1 cellular context compared by ENCODE assay signal in genomic region chr19:4792019-4792865, GRCh38.
A peak's percentile ranks its signal among the peaks of the same experiment; 100 is the strongest.
TF ChIP-seq lines count a peak whose summit lies in the region.
"Not testable (repeated sequence)": the region's sequence is repeated elsewhere in the genome, so short reads cannot be mapped to it uniquely, and the experiment has no call there.

No MANE protein-coding gene starts in this region.

TF ChIP-seq in HepG2, 621 proteins besides CTCF, POLR2A, EP300 and RAD21 (continued from another document and continues in another):
- not testable (repeated sequence) for TF ChIP-seq ZHX2 (IDR thresholded peaks at IDR 0.05; ENCODE audit: low read depth); LCORL (IDR thresholded peaks at IDR 0.05)
- TF ChIP-seq ZHX2 (CRISPR knock-in tag; IDR thresholded peaks at IDR 0.05; ENCODE audit: borderline replicate concordance) = 0 out of 2 replicates have a peak, but pooled peaks have one; percentile 64
- 0 out of 2 replicates have a peak, but pooled peaks have one; percentile 52 for TF ChIP-seq BRD4 (CRISPR knock-in tag; IDR thresholded peaks at IDR 0.05)
- peak; percentile 73 for TF ChIP-seq MAX (IDR thresholded peaks at IDR 0.05)
- TF ChIP-seq ARID5B (CRISPR knock-in tag; IDR thresholded peaks at IDR 0.05) = 0 out of 2 replicates have a peak, but pooled peaks have one; percentile 5
- 0 out of 2 replicates have a peak, but pooled peaks have one; percentile 49 for TF ChIP-seq CREB3 (CRISPR knock-in tag; IDR thresholded peaks at IDR 0.05)
- TF ChIP-seq ZNF777 (CRISPR knock-in tag; IDR thresholded peaks at IDR 0.05) = peak; percentile 78
- peak; percentile 5; the same call in 1 of the 2 replicates for TF ChIP-seq LCORL (CRISPR knock-in tag; IDR thresholded peaks at IDR 0.05)
- peak; percentile 25; the same call in 1 of the 2 replicates for TF ChIP-seq CENPT (CRISPR knock-in tag; IDR thresholded peaks at IDR 0.05; ENCODE audit: low read depth)
- 0 out of 2 replicates have a peak, but pooled peaks have one; percentile 25 for TF ChIP-seq PBX3 (CRISPR knock-in tag; IDR thresholded peaks at IDR 0.05; ENCODE audit: borderline replicate concordance)
- peak; percentile 39 for TF ChIP-seq MED1 (CRISPR knock-in tag; IDR thresholded peaks at IDR 0.05)
- TF ChIP-seq ZNF776 (CRISPR knock-in tag; IDR thresholded peaks at IDR 0.05) = peak; percentile 27
- TF ChIP-seq KDM5B (CRISPR knock-in tag; IDR thresholded peaks at IDR 0.05; ENCODE audit: borderline replicate concordance) = peak; percentile 63; the same call in 1 of the 2 replicates
- TF ChIP-seq AGO2 (optimal IDR thresholded peaks at IDR 0.05; ENCODE audit: low read depth, low read length) = peak; percentile 75
- peak; percentile 73 for TF ChIP-seq DMAP1 (CRISPR knock-in tag; IDR thresholded peaks at IDR 0.05)
- peak; percentile 84 for TF ChIP-seq ZNF687 (CRISPR knock-in tag; IDR thresholded peaks at IDR 0.05)
- TF ChIP-seq ZNF782 (CRISPR knock-in tag; IDR thresholded peaks at IDR 0.05; ENCODE audit: borderline replicate concordance) = 0 out of 2 replicates have a peak, but pooled peaks have one; percentile 37
- peak; percentile 60 for TF ChIP-seq KDM5A (IDR thresholded peaks at IDR 0.05; ENCODE audit: borderline replicate concordance, low read length)
- TF ChIP-seq ZNF558 (CRISPR knock-in tag; IDR thresholded peaks at IDR 0.05; ENCODE audit: borderline replicate concordance) = peak; percentile 10; the same call in 1 of the 2 replicates
- TF ChIP-seq ZBTB7A (CRISPR knock-in tag; IDR thresholded peaks at IDR 0.05) = peak; percentile 44; the same call in 1 of the 2 replicates
- 0 out of 2 replicates have a peak, but pooled peaks have one; percentile 29 for TF ChIP-seq HES4 (CRISPR knock-in tag; IDR thresholded peaks at IDR 0.05; ENCODE audit: borderline replicate concordance)
- peak; percentile 30; the same call in 1 of the 2 replicates for TF ChIP-seq YEATS4 (CRISPR knock-in tag; IDR thresholded peaks at IDR 0.05; ENCODE audit: borderline replicate concordance)
- peak; percentile 24; the same call in 1 of the 2 replicates for TF ChIP-seq BCL3 (CRISPR knock-in tag; IDR thresholded peaks at IDR 0.05)
- 0 out of 2 replicates have a peak, but pooled peaks have one; percentile 3 for TF ChIP-seq ZBTB44 (CRISPR knock-in tag; IDR thresholded peaks at IDR 0.05)
- TF ChIP-seq ZNF317 (CRISPR knock-in tag; IDR thresholded peaks at IDR 0.05) = 0 out of 2 replicates have a peak, but pooled peaks have one; percentile 4
- TF ChIP-seq SAFB2 (CRISPR knock-in tag; IDR thresholded peaks at IDR 0.05; ENCODE audit: borderline replicate concordance, low read depth) = peak; percentile 55; the same call in 1 of the 2 replicates
- TF ChIP-seq ZBTB43 (CRISPR knock-in tag; conservative IDR thresholded peaks at IDR 0.05) = 0 out of 2 replicates have a peak, but pooled peaks have one; percentile 42
